In the genomic region with DNA sequence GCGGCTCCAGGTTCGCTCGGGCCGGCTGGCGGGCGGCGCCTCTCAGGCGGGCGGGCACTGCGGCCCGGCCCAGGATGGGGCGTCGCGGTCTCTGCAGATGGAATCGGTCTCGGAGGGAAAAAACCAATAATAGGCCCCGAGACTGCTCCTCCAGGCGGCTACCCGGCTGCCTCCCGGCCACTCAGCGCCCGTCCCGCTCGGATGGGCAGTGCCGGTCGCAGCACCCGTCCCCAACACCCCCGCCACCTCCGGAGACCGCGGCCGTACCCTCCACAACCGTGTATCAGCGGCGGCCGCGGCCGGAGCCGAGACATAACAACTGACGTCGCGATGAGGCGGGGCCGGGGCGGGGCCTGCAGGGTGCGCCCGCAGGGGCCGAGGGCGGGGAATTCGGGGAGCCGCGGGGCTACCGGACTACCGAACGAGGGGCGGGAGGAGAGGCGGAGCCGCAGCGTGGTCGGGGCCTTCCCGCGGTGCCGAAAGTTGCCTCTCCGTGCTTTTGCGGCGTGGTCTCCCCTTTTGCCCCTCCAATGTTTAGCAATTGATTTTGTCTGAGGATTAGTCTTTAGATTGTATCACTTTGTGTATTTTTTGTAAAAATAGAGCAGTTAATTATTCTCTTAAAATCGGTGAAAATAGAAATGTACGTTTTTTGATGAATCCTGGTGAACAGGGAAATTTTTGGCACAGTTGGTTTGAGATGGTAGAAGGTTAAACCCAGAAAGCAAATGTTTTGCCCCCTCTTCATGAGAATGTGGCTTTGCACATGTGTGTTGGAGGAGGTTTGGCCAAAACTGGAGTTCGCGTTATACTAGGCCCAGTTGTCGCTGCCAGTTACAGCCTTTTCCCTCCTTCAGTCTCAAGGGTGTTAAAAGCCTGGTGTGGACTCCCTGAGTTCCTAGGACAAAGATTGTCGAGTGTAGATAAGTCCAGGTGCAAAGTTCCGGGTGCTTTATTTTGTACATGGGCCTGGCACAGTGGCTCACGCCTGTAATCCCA, we compare ENCODE assay signal across 8 cellular contexts. TPM values are rescaled to one million over a fixed set of nuclear protein-coding genes. Genes with fewer than 3 reads are reported as not detected.
DNase-seq lines count a peak whose midpoint lies in the region; ATAC-seq, FAIRE-seq and TF ChIP-seq lines count a peak whose summit lies in the region.

A gene with protein sequence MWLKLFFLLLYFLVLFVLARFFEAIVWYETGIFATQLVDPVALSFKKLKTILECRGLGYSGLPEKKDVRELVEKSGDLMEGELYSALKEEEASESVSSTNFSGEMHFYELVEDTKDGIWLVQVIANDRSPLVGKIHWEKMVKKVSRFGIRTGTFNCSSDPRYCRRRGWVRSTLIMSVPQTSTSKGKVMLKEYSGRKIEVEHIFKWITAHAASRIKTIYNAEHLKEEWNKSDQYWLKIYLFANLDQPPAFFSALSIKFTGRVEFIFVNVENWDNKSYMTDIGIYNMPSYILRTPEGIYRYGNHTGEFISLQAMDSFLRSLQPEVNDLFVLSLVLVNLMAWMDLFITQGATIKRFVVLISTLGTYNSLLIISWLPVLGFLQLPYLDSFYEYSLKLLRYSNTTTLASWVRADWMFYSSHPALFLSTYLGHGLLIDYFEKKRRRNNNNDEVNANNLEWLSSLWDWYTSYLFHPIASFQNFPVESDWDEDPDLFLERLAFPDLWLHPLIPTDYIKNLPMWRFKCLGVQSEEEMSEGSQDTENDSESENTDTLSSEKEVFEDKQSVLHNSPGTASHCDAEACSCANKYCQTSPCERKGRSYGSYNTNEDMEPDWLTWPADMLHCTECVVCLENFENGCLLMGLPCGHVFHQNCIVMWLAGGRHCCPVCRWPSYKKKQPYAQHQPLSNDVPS (minus strand): TSS at position 317 of the 999 bp plus-strand sequence. CDS start 979 bp downstream, outside the sequence.

- intact Hi-C loops in kidney (cut with DNase I): no loop called here

- H3K36me3 ChIP-seq in kidney (ENCODE audit: control insufficient read depth in 1 of 2, insufficient read depth in 2 of 2, low read length in 2 of 2): peaks cover 4 to 5% of the 10 kb centered on the region in 2 donors

- FAIRE-seq in kidney (lab: Jason Lieb, UNC): no peak

- DNase-seq in AG09319 (ENCODE audit: extremely low read depth, low read depth) (peak; percentile 74), NCI-H460 (ENCODE audit: extremely low read depth, low read depth) (peak; percentile 89), cerebellar nuclear complex (lab: John Stamatoyannopoulos, UW) (peak; percentile 79 to 84), kidney (peak; percentile 99)
- peak; percentile 85 for DNase-seq in activated CD4-positive, alpha-beta T cell treated with anti-CD3 and anti-CD28 coated beads for 1 hour
- DNase-seq in stimulated activated CD4-positive, alpha-beta T cell treated with anti-CD3 and anti-CD28 coated beads, Interleukin-15, amount 100 ng/mL, for 1 hour (ENCODE audit: low read depth in 1 of 2, low spot score in 1 of 2): peak; percentile 83 to 93

- H3K9ac ChIP-seq in kidney (ENCODE audit: low read length in 2 of 2): peak within 1 kb of the TSS; percentile 91 to 95

- ATAC-seq in GM19023 (IDR thresholded peaks at IDR 0.05; ENCODE audit: unreplicated experiment) (peak; percentile 90), HG03280 (IDR thresholded peaks at IDR 0.05; ENCODE audit: unreplicated experiment) (peak; percentile 89)

- peak within 1 kb of the TSS; percentile 78 to 96 for H3K4me3 ChIP-seq in kidney (ENCODE audit: low read length in 2 of 2)

- no peaks in the 10 kb centered on the region for H3K9me3 ChIP-seq in kidney (ENCODE audit: control insufficient read depth in 1 of 2, low read length in 2 of 2)

- TF ChIP-seq CTCF in AG09319 (IDR thresholded peaks at IDR 0.05; ENCODE audit: low read depth, low read length) (no peak), kidney (IDR thresholded peaks at IDR 0.05; ENCODE audit: borderline replicate concordance, extremely low read depth, insufficient read depth) (no peak)

- no peaks in the 10 kb centered on the region for H3K4me1 ChIP-seq in kidney (ENCODE audit: control insufficient read depth in 1 of 2, insufficient read depth in 1 of 2, low read depth in 1 of 2, low read length in 2 of 2)

- H3K27ac ChIP-seq in kidney (ENCODE audit: low read depth in 2 of 2, low read length in 2 of 2): peak within 1 kb of the TSS; percentile 92 to 95

RNA-seq across cellular contexts. Expression of the gene that starts here (rescaled TPM):
- total RNA-seq in NCI-H460 (2014; rRNA removed; shearing (Covaris generic)): 16.0 and 17.8 TPM in 2 replicates
- 9.1 and 17.4 TPM in 2 replicates for polyA plus RNA-seq in NCI-H460 (2014; cell fraction: nucleus; rRNA removed)
- 29.9 TPM for total RNA-seq in kidney
- polyA plus RNA-seq in kidney (ENCODE audit: insufficient read depth, low read depth, low replicate concordance): 12.5 TPM

Comparison
In these comparisons a context has a peak if more than half of its experiments do, and no peak if none do; other contexts are left out.
1. Peak in every context shown above with its lines: DNase-seq, ATAC-seq, H3K4me3 ChIP-seq and H3K27ac ChIP-seq.